In the genomic region with DNA sequence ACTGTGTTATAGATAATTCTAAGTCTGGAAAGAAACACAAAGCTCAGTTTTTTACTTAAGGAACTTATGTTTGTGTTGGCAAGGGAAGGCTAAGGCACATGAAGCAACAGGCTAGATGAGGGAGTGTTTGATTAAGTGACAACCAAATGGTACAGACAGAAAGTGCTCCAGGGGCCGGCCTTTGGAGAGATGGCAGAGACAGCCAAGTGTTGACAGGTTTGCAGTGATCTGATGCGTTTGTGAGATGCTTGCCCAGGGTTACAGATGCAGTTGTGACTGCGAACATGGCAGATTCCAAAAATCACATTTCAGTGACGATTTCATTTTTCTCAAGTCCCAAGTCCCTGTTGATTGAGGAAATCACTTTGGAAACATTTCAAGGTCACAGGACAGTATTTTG, we compare ENCODE assay signal across 19 cellular contexts.
"Had no signal": no experiment of that assay in that cellular context is flagged by ENCODE, and none has a peak within 500 bp of the region (broad histone marks: within the 10 kb centered on the region; RNA-seq: fewer than 3 reads in every experiment).

No MANE protein-coding gene starts in this region.

- H3K36me3 ChIP-seq: colonic mucosa, spleen, tibial nerve had no signal

- H3K9me3 ChIP-seq: colonic mucosa, spleen, tibial nerve had no signal

- ATAC-seq: left lobe of liver had no signal

- H3K4me1 ChIP-seq: colonic mucosa, spleen, tibial nerve had no signal

- DNase-seq: activated CD4-positive, alpha-beta memory T cell treated with anti-CD3 and anti-CD28 coated beads for 36 hours; activated CD4-positive, alpha-beta T cell treated with anti-CD3 and anti-CD28 coated beads, Interleukin-2, amount 10 ng/mL, durations not matched to agents 24 days and 14 days; activated CD4-positive, CD25-positive, alpha-beta regulatory T cell treated with anti-CD3 and anti-CD28 coated beads, Interleukin-2, amount 50 U/mL, for 72 hours; activated CD8-positive, alpha-beta memory T cell treated with anti-CD3 and anti-CD28 coated beads, Interleukin-2, amount 50 U/mL, for 4 hours; activated effector memory CD4-positive, alpha-beta T cell treated with anti-CD3 and anti-CD28 coated beads, Interleukin-2, amount 50 U/mL, for 16 hours; activated naive CD4-positive, alpha-beta T cell treated with anti-CD3 and anti-CD28 coated beads, Interleukin-2, amount 10 ng/mL, durations not matched to agents 7 days and 5 days; activated naive CD8-positive, alpha-beta T cell treated with anti-CD3 and anti-CD28 coated beads, Interleukin-2, amount 10 ng/mL, durations not matched to agents 7 days and 5 days; activated T-cell treated with anti-CD3 and anti-CD28 coated beads, Interleukin-2, amount 50 U/mL, for 1 hour; colonic mucosa; effector CD8-positive, alpha-beta T cell; foreskin melanocyte; kidney glomerular epithelial cell; right cardiac atrium; spleen; stimulated activated naive CD4-positive, alpha-beta T cell; SW 1271; T-helper 9 cell had no signal

- H3K4me3 ChIP-seq: colonic mucosa, spleen, tibial nerve had no signal

- H3K27ac ChIP-seq: colonic mucosa, spleen, tibial nerve had no signal

- H3K27me3 ChIP-seq: colonic mucosa, spleen, tibial nerve had no signal
